Comparison of ENCODE assay signal across 12 cellular contexts in genomic region chr6:30163090-30163917, GRCh38. TPM values are rescaled to one million over a fixed set of nuclear protein-coding genes. Genes with fewer than 3 reads are reported as not detected.
DNase-seq lines count a peak whose midpoint lies in the region; ATAC-seq, FAIRE-seq and TF ChIP-seq lines count a peak whose summit lies in the region.
"Had no signal": no experiment of that assay in that cellular context is flagged by ENCODE, and none has a peak within 500 bp of the region (broad histone marks: within the 10 kb centered on the region; RNA-seq: fewer than 3 reads in every experiment).

Gene TRIM15 (plus strand): TSS chr6:30163546. CDS start chr6:30163685, 139 bp downstream.

- CTCF ChIA-PET in Panc1 (lab: Charles Lee), result no interaction called here
- CTCF ChIA-PET in activated naive CD4-positive, alpha-beta T cell treated with anti-CD3 and anti-CD28 coated beads, Interleukin-2, amount 10 ng/mL, durations not matched to agents 7 days and 5 days (lab: Charles Lee), result no interaction called here

- TF ChIP-seq CTCF in Panc1 (IDR thresholded peaks at IDR 0.05), result no peak
- no peak for TF ChIP-seq CTCF in pancreas (IDR thresholded peaks at IDR 0.05)

- H3K9me3 ChIP-seq in Panc1 (ENCODE audit: control insufficient read depth, insufficient read depth, low read depth, low read length) (no peaks in the 10 kb centered on the region), pancreas (no peaks in the 10 kb centered on the region)
- H3K9me3 ChIP-seq: prostate gland, upper lobe of left lung had no signal

- peak; percentile 66 for DNase-seq in CMK (ENCODE audit: low read depth)
- DNase-seq in Panc1 (ENCODE audit: low read depth, low spot score), result no peak
- peak; percentile 52 for DNase-seq in activated naive CD4-positive, alpha-beta T cell treated with anti-CD3 and anti-CD28 coated beads, Interleukin-2, amount 10 ng/mL, durations not matched to agents 7 days and 5 days
- DNase-seq in pancreas, result no peak
- no peak for DNase-seq in cerebellar nuclear complex (lab: John Stamatoyannopoulos, UW)
- no peak for DNase-seq in frontal cortex (ENCODE audit: low spot score in 2 of 2)
- DNase-seq: upper lobe of left lung had no signal

- H3K4me1 ChIP-seq in Panc1 (ENCODE audit: control insufficient read depth, insufficient read depth, low read length) (no peaks in the 10 kb centered on the region), pancreas (no peaks in the 10 kb centered on the region)
- H3K4me1 ChIP-seq: prostate gland, upper lobe of left lung had no signal

- no peak for FAIRE-seq in pancreas (lab: Jason Lieb, UNC)
- FAIRE-seq in frontal cortex (lab: Jason Lieb, UNC), result no peak
- FAIRE-seq: colon had no signal

- H3K27me3 ChIP-seq in Panc1 (ENCODE audit: control insufficient read depth, insufficient read depth, low read length), result peaks cover 13% of the 10 kb centered on the region
- no peaks in the 10 kb centered on the region for H3K27me3 ChIP-seq in pancreas
- H3K27me3 ChIP-seq: upper lobe of left lung had no signal

- H3K4me3 ChIP-seq in Panc1 (ENCODE audit: low read depth in 2 of 2, low read length in 2 of 2) (peak within 1 kb of the TSS; percentile 29 to 52), pancreas (no peak within 1 kb of the TSS)
- H3K4me3 ChIP-seq: prostate gland, upper lobe of left lung had no signal

- H3K27ac Mint-ChIP-seq in activated naive CD4-positive, alpha-beta T cell treated with anti-CD3 and anti-CD28 coated beads, Interleukin-2, amount 10 ng/mL, durations not matched to agents 7 days and 5 days, result no peak within 1 kb of the TSS
- H3K27ac Mint-ChIP-seq: CD8-positive, alpha-beta T cell had no signal

- H3K36me3 ChIP-seq in Panc1 (ENCODE audit: control insufficient read depth, insufficient read depth, low read length) (no peaks in the 10 kb centered on the region), pancreas (no peaks in the 10 kb centered on the region)
- H3K36me3 ChIP-seq: prostate gland, upper lobe of left lung had no signal

- 64 to 72% methylated on average over 29 to 31 of the region's 31 CpGs for WGBS in pancreas, 2 donors

- in situ Hi-C loops in Panc1 (cut with HindIII; ENCODE audit: low pct_unique_long_range_greater_than_20kb, low sequenced_read_pairs), result no loop called here

- H3K4me1 Mint-ChIP-seq in activated naive CD4-positive, alpha-beta T cell treated with anti-CD3 and anti-CD28 coated beads, Interleukin-2, amount 10 ng/mL, durations not matched to agents 7 days and 5 days, result peaks cover 38% of the 10 kb centered on the region

- H3K4me3 Mint-ChIP-seq in activated naive CD4-positive, alpha-beta T cell treated with anti-CD3 and anti-CD28 coated beads, Interleukin-2, amount 10 ng/mL, durations not matched to agents 7 days and 5 days, result no peak within 1 kb of the TSS
- H3K4me3 Mint-ChIP-seq: CD8-positive, alpha-beta T cell had no signal

- POLR2A ChIA-PET in Panc1 (lab: Charles Lee), result no interaction called here

- intact Hi-C loops in Panc1 (cut with micrococcal nuclease; ENCODE audit: unreplicated experiment), result no loop called here
- intact Hi-C loops in pancreas (cut with DNase I), result no loop called here

- ATAC-seq in Panc1, result peak; percentile 73
- ATAC-seq in pancreas, result peak in 3 of 4 donors; percentile 28 to 65 (median 63)
- ATAC-seq in GM18861 (IDR thresholded peaks at IDR 0.05; ENCODE audit: unreplicated experiment), result no peak
- no peak for ATAC-seq in GM18868 (IDR thresholded peaks at IDR 0.05; ENCODE audit: unreplicated experiment)

- H3K27ac ChIP-seq in Panc1 (ENCODE audit: low read length) (no peak within 1 kb of the TSS), pancreas (no peak within 1 kb of the TSS)
- H3K27ac ChIP-seq: prostate gland, upper lobe of left lung had no signal

- no peaks in the 10 kb centered on the region for H3K36me3 Mint-ChIP-seq in activated naive CD4-positive, alpha-beta T cell treated with anti-CD3 and anti-CD28 coated beads, Interleukin-2, amount 10 ng/mL, durations not matched to agents 7 days and 5 days
- H3K36me3 Mint-ChIP-seq: CD8-positive, alpha-beta T cell had no signal

- BruUV-seq in Panc1 (replicated peaks; lab: Mats Ljungman, UMichigan), result no TSS peak

- H3K9me3 Mint-ChIP-seq in activated naive CD4-positive, alpha-beta T cell treated with anti-CD3 and anti-CD28 coated beads, Interleukin-2, amount 10 ng/mL, durations not matched to agents 7 days and 5 days, result no peaks in the 10 kb centered on the region
- H3K9me3 Mint-ChIP-seq: CD8-positive, alpha-beta T cell had no signal

- H3K27me3 Mint-ChIP-seq in activated naive CD4-positive, alpha-beta T cell treated with anti-CD3 and anti-CD28 coated beads, Interleukin-2, amount 10 ng/mL, durations not matched to agents 7 days and 5 days, result peaks cover 47% of the 10 kb centered on the region

RNA-seq across cellular contexts. Expression of gene TRIM15, which starts in this region (rescaled TPM):
- 0.13 TPM for total RNA-seq in Panc1 (2021; ENCODE audit: unreplicated experiment)
- not detected for polyA plus RNA-seq in Panc1 (2012; ENCODE audit: insufficient read length)
- under 1 TPM in 4 of 6 donors, not detected in 2; 0.12 to 0.35 (median 0.20) TPM for total RNA-seq in pancreas
- under 1 TPM in 1 of 2 donors, not detected in 1; 0.16 TPM for polyA plus RNA-seq in pancreas
- not detected for total RNA-seq in frontal cortex
- total RNA-seq: CD8-positive, alpha-beta T cell; prostate gland had no signal

Comparison
In these comparisons a context has a peak if more than half of its experiments do, and no peak if none do; other contexts are left out.
1. Peak in ATAC-seq and H3K4me3 ChIP-seq in Panc1; RNA of the gene not detected or under 1 TPM.
2. Peak in ATAC-seq in pancreas; RNA of the gene not detected or under 1 TPM.
3. DNase-seq: peak in CMK (single experiment) and activated naive CD4-positive, alpha-beta T cell treated with anti-CD3 and anti-CD28 coated beads, Interleukin-2, amount 10 ng/mL, durations not matched to agents 7 days and 5 days (single experiment); none in Panc1 (single experiment), pancreas (0 of 6), cerebellar nuclear complex (0 of 2) and frontal cortex (0 of 2).